Comparison of ENCODE assay signal across 12 cellular contexts in genomic region chr7:132030161-132030568, GRCh38.
A peak's percentile ranks its signal among the peaks of the same experiment; 100 is the strongest.
DNase-seq lines count a peak whose midpoint lies in the region; TF ChIP-seq lines count a peak whose summit lies in the region.
"Had no signal": no experiment of that assay in that cellular context is flagged by ENCODE, and none has a peak within 500 bp of the region (broad histone marks: within the 10 kb centered on the region; RNA-seq: fewer than 3 reads in every experiment).

No MANE protein-coding gene starts in this region.

- DNase-seq in NCI-H2029 (lab: John Stamatoyannopoulos, UW) = peak; percentile 12
- DNase-seq in NCI-H2029 treated with DMSO at 0.1 percent for 48 hours (lab: John Stamatoyannopoulos, UW) = no peak
- DNase-seq in anterior cingulate cortex (lab: John Stamatoyannopoulos, UW) = peak in 47 of 58 donors; percentile 4 to 80 (median 31)
- DNase-seq in hypothalamus (lab: John Stamatoyannopoulos, UW) = peak in 33 of 51 donors; percentile 2 to 76 (median 44)
- DNase-seq in stomach = peak; percentile 61
- DNase-seq in NCI-H128 (lab: John Stamatoyannopoulos, UW; ENCODE audit: unreplicated experiment) = no peak
- no peak for DNase-seq in dedifferentiated amniotic fluid mesenchymal stem cell (ENCODE audit: extremely low spot score)
- no peak for DNase-seq in activated naive CD4-positive, alpha-beta T cell treated with Interleukin-2 at 50 U/mL for 16 hours
- DNase-seq: activated CD4-positive, alpha-beta T cell treated with anti-CD3 and anti-CD28 coated beads for 1 hour; activated T-cell treated with anti-CD3 and anti-CD28 coated beads, Interleukin-2, amount 50 U/mL, for 24 hours; NK-92 treated with Interleukin-12 subunit alpha and Interleukin-12 subunit beta, amount 100 ng/mL, for 24 hours had no signal

- no peaks in the 10 kb centered on the region for H3K36me3 ChIP-seq in stomach

- no peaks in the 10 kb centered on the region for H3K9me3 ChIP-seq in stomach

- no peak for TF ChIP-seq POLR2A in stomach (IDR thresholded peaks at IDR 0.05)

- H3K4me1 ChIP-seq in stomach = peaks cover 0 to 18% (median 13%) of the 10 kb centered on the region in 4 donors

- intact Hi-C loops in stomach (cut with DNase I; ENCODE audit: low total_unique reads) = no loop called here

- TF ChIP-seq EP300 in stomach (IDR thresholded peaks at IDR 0.05) = no peak

- no peak for TF ChIP-seq CTCF in stomach (IDR thresholded peaks at IDR 0.05)

- H3K4me3 ChIP-seq in stomach = no peak overlapping the region

- 10 to 31% (median 23%) methylated on average over 2 of the region's 2 CpGs for WGBS in stomach, 5 donors

- H3K27me3 ChIP-seq in stomach = no peaks in the 10 kb centered on the region

- H3K27ac ChIP-seq in stomach = peak overlapping the region in 2 of 5 donors; percentile 25 to 47
- H3K27ac ChIP-seq: HL-60 had no signal

Comparison
In these comparisons a context has a peak if more than half of its experiments do, and no peak if none do; other contexts are left out.
1. DNase-seq: peak in NCI-H2029 (single experiment), anterior cingulate cortex (47 of 58), hypothalamus (33 of 51) and stomach (single experiment); none in NCI-H2029 treated with DMSO at 0.1 percent for 48 hours (single experiment), NCI-H128 (single experiment), dedifferentiated amniotic fluid mesenchymal stem cell (single experiment) and activated naive CD4-positive, alpha-beta T cell treated with Interleukin-2 at 50 U/mL for 16 hours (single experiment).